ENCODE assay signal across 14 cellular contexts in genomic region chr6:159953091-159953581, GRCh38. TPM values are rescaled to one million over a fixed set of nuclear protein-coding genes. Genes with fewer than 3 reads are reported as not detected.
DNase-seq lines count a peak whose midpoint lies in the region; ATAC-seq and TF ChIP-seq lines count a peak whose summit lies in the region.
"Had no signal": no experiment of that assay in that cellular context is flagged by ENCODE, and none has a peak within 500 bp of the region (broad histone marks: within the 10 kb centered on the region; RNA-seq: fewer than 3 reads in every experiment).

No MANE protein-coding gene starts in this region.

- DNase-seq in AG04449 (ENCODE audit: low read depth, low spot score) (peak; percentile 67), NCI-H1092 (lab: John Stamatoyannopoulos, UW) (peak; percentile 17), fibroblast of gingiva (ENCODE audit: low read depth) (peak; percentile 87), NCI-H2029 (lab: John Stamatoyannopoulos, UW) (no peak), GOT3 (lab: John Stamatoyannopoulos, UW) (no peak), HT-29 (ENCODE audit: low spot score) (no peak)
- DNase-seq: NCI-H524 treated with DMSO at 0.1 percent for 48 hours, T1000 had no signal

- POLR2A ChIA-PET in AG04449 (lab: Yijun Ruan, JAX): interaction anchor here (0.6 kb wide), 1 partner anchor 123 kb away, joined by 3 read pairs; no protein-coding TSS in a partner anchor

- CTCF ChIA-PET in AG04449 (lab: Yijun Ruan, JAX): interaction anchor here (1.4 to 4.9 kb wide), 4 partner anchors 11 to 90 kb away, joined by 4 to 26 read pairs (median 6); no protein-coding TSS in a partner anchor

- H3K36me3 Mint-ChIP-seq in nephron (ENCODE audit: low read depth): no peaks in the 10 kb centered on the region
- H3K36me3 Mint-ChIP-seq: memory B cell had no signal

- H3K27me3 Mint-ChIP-seq in nephron (ENCODE audit: low read depth): peaks cover 6% of the 10 kb centered on the region

- peak overlapping the region in 2 of 3 experiments; percentile 8 to 26 for H3K4me3 Mint-ChIP-seq in nephron
- H3K4me3 Mint-ChIP-seq: activated T-helper 1 cell treated with anti-CD3 and anti-CD28 coated beads, Interleukin-12 subunit alpha, Interleukin-12 subunit beta, Interleukin-2, Interleukin-4 antibody, amounts not matched to agents 30 ng/mL and 10 ng/mL and 1 ng/mL, durations not matched to agents 14 hours and 24 hours and 36 hours; memory B cell had no signal

- TF ChIP-seq CTCF in AG04449 (IDR thresholded peaks at IDR 0.05; ENCODE audit: insufficient read depth, low read length, missing control alignments): no peak
- TF ChIP-seq CTCF in nephron (IDR thresholded peaks at IDR 0.05; ENCODE audit: unreplicated experiment in 3 of 3): no peak

- no peak for ATAC-seq in GM18870 (IDR thresholded peaks at IDR 0.05; ENCODE audit: unreplicated experiment)

- peaks cover 16% of the 10 kb centered on the region for H3K4me1 Mint-ChIP-seq in nephron
- H3K4me1 Mint-ChIP-seq: memory B cell had no signal

- peak overlapping the region; percentile 50 to 76 (median 70) for H3K27ac Mint-ChIP-seq in nephron
- H3K27ac Mint-ChIP-seq: activated T-helper 1 cell treated with anti-CD3 and anti-CD28 coated beads, Interleukin-12 subunit alpha, Interleukin-12 subunit beta, Interleukin-2, Interleukin-4 antibody, amounts not matched to agents 30 ng/mL and 10 ng/mL and 1 ng/mL, durations not matched to agents 14 hours and 24 hours and 36 hours; memory B cell had no signal

- no peaks in the 10 kb centered on the region for H3K9me3 Mint-ChIP-seq in nephron
- H3K9me3 Mint-ChIP-seq: activated T-helper 1 cell treated with anti-CD3 and anti-CD28 coated beads, Interleukin-12 subunit alpha, Interleukin-12 subunit beta, Interleukin-2, Interleukin-4 antibody, amounts not matched to agents 30 ng/mL and 10 ng/mL and 1 ng/mL, durations not matched to agents 14 hours and 24 hours and 36 hours; memory B cell had no signal

- H3K4me3 ChIP-seq in AG04449 (ENCODE audit: low read depth, low read length): no peak overlapping the region
- H3K4me3 ChIP-seq: HAP-1, uterus had no signal

RNA-seq across cellular contexts. Expression of gene IGF2R, which starts 15.7 kb away (rescaled TPM):
- total RNA-seq in HT-29 (2014; rRNA removed; shearing (Covaris generic)): 37.7 and 51.2 TPM in 2 replicates

Comparison
In these comparisons a context has a peak if more than half of its experiments do, and no peak if none do; other contexts are left out.
1. DNase-seq: peak in AG04449 (single experiment), NCI-H1092 (single experiment) and fibroblast of gingiva (single experiment); none in NCI-H2029 (single experiment), GOT3 (single experiment) and HT-29 (single experiment).